Comparison of ENCODE assay signal across 13 cellular contexts in genomic region chr5:169954786-169955185, GRCh38. TPM values are rescaled to one million over a fixed set of nuclear protein-coding genes. Genes with fewer than 3 reads are reported as not detected.
"Had no signal": no experiment of that assay in that cellular context is flagged by ENCODE, and none has a peak within 500 bp of the region (broad histone marks: within the 10 kb centered on the region; RNA-seq: fewer than 3 reads in every experiment).

No MANE protein-coding gene starts in this region.

- DNase-seq: activated CD4-positive, alpha-beta T cell treated with anti-CD3 and anti-CD28 coated beads, Interleukin-2, amount 50 U/mL, for 1 hour; activated CD8-positive, alpha-beta memory T cell treated with anti-CD3 and anti-CD28 coated beads for 24 hours; activated naive CD4-positive, alpha-beta T cell treated with anti-CD3 and anti-CD28 coated beads for 36 hours; dorsolateral prefrontal cortex; erythroblast; gastrocnemius medialis; heart right ventricle; left cardiac atrium; naive thymus-derived CD4-positive, alpha-beta T cell; pancreas; stimulated activated CD4-positive, alpha-beta T cell treated with anti-CD3 and anti-CD28 coated beads, Interleukin-1b, Interleukin-23, amount 100 ng/mL, for 48 hours had no signal

- H3K9me3 ChIP-seq: gastrocnemius medialis, heart right ventricle, pancreas, thoracic aorta had no signal

- H3K9me3 Mint-ChIP-seq: activated naive CD4-positive, alpha-beta T cell treated with anti-CD3 and anti-CD28 coated beads for 36 hours; naive thymus-derived CD4-positive, alpha-beta T cell had no signal

- H3K27me3 ChIP-seq: dorsolateral prefrontal cortex, gastrocnemius medialis, pancreas had no signal

- H3K4me1 ChIP-seq: gastrocnemius medialis, pancreas had no signal

- H3K27me3 Mint-ChIP-seq: naive thymus-derived CD4-positive, alpha-beta T cell had no signal

- H3K4me3 Mint-ChIP-seq: activated naive CD4-positive, alpha-beta T cell treated with anti-CD3 and anti-CD28 coated beads for 36 hours; naive thymus-derived CD4-positive, alpha-beta T cell had no signal

- H3K27ac ChIP-seq: dorsolateral prefrontal cortex, gastrocnemius medialis, heart right ventricle, pancreas, thoracic aorta had no signal

- H3K27ac Mint-ChIP-seq: activated naive CD4-positive, alpha-beta T cell treated with anti-CD3 and anti-CD28 coated beads for 36 hours had no signal

RNA-seq across cellular contexts. Expression of gene INSYN2B, which starts 25.5 kb away (rescaled TPM):
- total RNA-seq: activated naive CD4-positive, alpha-beta T cell treated with anti-CD3 and anti-CD28 coated beads for 36 hours; naive thymus-derived CD4-positive, alpha-beta T cell; pancreas; ureter had no signal
